8 cellular contexts compared by ENCODE assay signal in genomic region chr4:30718021-30718888, GRCh38. TPM values are rescaled to one million over a fixed set of nuclear protein-coding genes. Genes with fewer than 3 reads are reported as not detected.
DNase-seq lines count a peak whose midpoint lies in the region; ATAC-seq and TF ChIP-seq lines count a peak whose summit lies in the region.

No MANE protein-coding gene starts in this region.

- H3K36me3 ChIP-seq in heart right ventricle = no peaks in the 10 kb centered on the region

- peak overlapping the region; percentile 31 for H3K27ac ChIP-seq in AG04450 (ENCODE audit: low read depth, low read length)
- H3K27ac ChIP-seq in heart right ventricle = peak overlapping the region in 8 of 10 donors; percentile 3 to 87 (median 74)

- peaks cover 5% of the 10 kb centered on the region for H3K9me3 Mint-ChIP-seq in activated T-helper 1 cell treated with anti-CD3 and anti-CD28 coated beads, Interleukin-12 subunit alpha, Interleukin-12 subunit beta, Interleukin-2, Interleukin-4 antibody, amounts not matched to agents 30 ng/mL and 10 ng/mL and 1 ng/mL, durations not matched to agents 14 hours and 24 hours and 36 hours

- H3K4me3 ChIP-seq in AG04450 (ENCODE audit: low read depth, low read length) (peak overlapping the region; percentile 87), heart right ventricle (peak overlapping the region; percentile 32 to 79 (median 58))

- H3K36me3 Mint-ChIP-seq in activated T-helper 1 cell treated with anti-CD3 and anti-CD28 coated beads, Interleukin-12 subunit alpha, Interleukin-12 subunit beta, Interleukin-2, Interleukin-4 antibody, amounts not matched to agents 30 ng/mL and 10 ng/mL and 1 ng/mL, durations not matched to agents 14 hours and 24 hours and 36 hours (ENCODE audit: low read depth) = peaks cover 1% of the 10 kb centered on the region

- CTCF ChIA-PET in AG04450 (lab: Charles Lee) = interaction anchor here (1.1 to 1.4 kb wide), 2 partner anchors 14 to 328 kb away, joined by 3 read pairs; no protein-coding TSS in a partner anchor

- 1 to 3% methylated on average over 45 of the region's 45 CpGs for WGBS in heart right ventricle, 2 donors

- no peak for TF ChIP-seq CTCF in AG04450 (IDR thresholded peaks at IDR 0.05; ENCODE audit: low read depth, low read length)
- TF ChIP-seq CTCF in GM20000 (IDR thresholded peaks at IDR 0.05; ENCODE audit: extremely low read depth, missing control alignments) = no peak
- no peak for TF ChIP-seq CTCF in heart right ventricle (IDR thresholded peaks at IDR 0.05)

- H3K9me3 ChIP-seq in AG04450 (ENCODE audit: control insufficient read depth, insufficient read depth, low read length) (no peaks in the 10 kb centered on the region; the same call in 1 of the 2 replicates), heart right ventricle (no peaks in the 10 kb centered on the region)

- peaks cover 20% of the 10 kb centered on the region for H3K4me1 Mint-ChIP-seq in activated T-helper 1 cell treated with anti-CD3 and anti-CD28 coated beads, Interleukin-12 subunit alpha, Interleukin-12 subunit beta, Interleukin-2, Interleukin-4 antibody, amounts not matched to agents 30 ng/mL and 10 ng/mL and 1 ng/mL, durations not matched to agents 14 hours and 24 hours and 36 hours (ENCODE audit: low read depth)

- DNase-seq in AG04450 (ENCODE audit: low read depth, low spot score) (no peak), GM20000 (ENCODE audit: low spot score) (peak; percentile 22), heart right ventricle (peak; percentile 29 to 47), posterior vena cava (ENCODE audit: low spot score) (peak; percentile 86), middle frontal gyrus (ENCODE audit: extremely low spot score, low spot score) (no peak), pons (ENCODE audit: low spot score) (no peak)
- DNase-seq in activated T-helper 1 cell treated with anti-CD3 and anti-CD28 coated beads, Interleukin-12 subunit alpha, Interleukin-12 subunit beta, Interleukin-2, Interleukin-4 antibody, amounts not matched to agents 30 ng/mL and 10 ng/mL and 1 ng/mL, durations not matched to agents 14 hours and 24 hours and 36 hours (ENCODE audit: low spot score) = no peak
- no peak for DNase-seq in NK-92 treated with Interleukin-12 subunit alpha and Interleukin-12 subunit beta, amount 100 ng/mL, for 24 hours (lab: John Stamatoyannopoulos, UW)

- H3K27me3 Mint-ChIP-seq in activated T-helper 1 cell treated with anti-CD3 and anti-CD28 coated beads, Interleukin-12 subunit alpha, Interleukin-12 subunit beta, Interleukin-2, Interleukin-4 antibody, amounts not matched to agents 30 ng/mL and 10 ng/mL and 1 ng/mL, durations not matched to agents 14 hours and 24 hours and 36 hours (ENCODE audit: insufficient read depth) = peaks cover 38% of the 10 kb centered on the region

- no peaks in the 10 kb centered on the region for H3K27me3 ChIP-seq in AG04450 (ENCODE audit: control insufficient read depth, insufficient read depth, low read length)
- peaks cover 0 to 69% (median 51%) of the 10 kb centered on the region in 7 donors for H3K27me3 ChIP-seq in heart right ventricle

- H3K4me3 Mint-ChIP-seq in activated T-helper 1 cell treated with anti-CD3 and anti-CD28 coated beads, Interleukin-12 subunit alpha, Interleukin-12 subunit beta, Interleukin-2, Interleukin-4 antibody, amounts not matched to agents 30 ng/mL and 10 ng/mL and 1 ng/mL, durations not matched to agents 14 hours and 24 hours and 36 hours = peak overlapping the region; percentile 32

- intact Hi-C loops in activated T-helper 1 cell treated with anti-CD3 and anti-CD28 coated beads, Interleukin-12 subunit alpha, Interleukin-12 subunit beta, Interleukin-2, Interleukin-4 antibody, amounts not matched to agents 30 ng/mL and 10 ng/mL and 1 ng/mL, durations not matched to agents 14 hours and 24 hours and 36 hours (cut with micrococcal nuclease) = no loop called here
- intact Hi-C loops in heart right ventricle (cut with DNase I) (loop anchor here in 6 of 10 donors (10.0 kb wide), 2 partner anchors 957 to 977 kb away; no protein-coding TSS in a partner anchor), posterior vena cava (cut with DNase I) (no loop called here)

- ATAC-seq in heart right ventricle = peak; percentile 7 to 40 (median 19)

- POLR2A ChIA-PET in AG04450 (lab: Yijun Ruan, JAX) = interaction anchor here (0.8 to 1.4 kb wide), 3 partner anchors 129 to 308 kb away, joined by 3 to 10 read pairs (median 4); no protein-coding TSS in a partner anchor

- peaks cover 0 to 45% (median 26%) of the 10 kb centered on the region in 9 donors for H3K4me1 ChIP-seq in heart right ventricle

- peak overlapping the region; percentile 26 for H3K27ac Mint-ChIP-seq in activated T-helper 1 cell treated with anti-CD3 and anti-CD28 coated beads, Interleukin-12 subunit alpha, Interleukin-12 subunit beta, Interleukin-2, Interleukin-4 antibody, amounts not matched to agents 30 ng/mL and 10 ng/mL and 1 ng/mL, durations not matched to agents 14 hours and 24 hours and 36 hours

RNA-seq across cellular contexts. Expression of gene PCDH7, which starts 1.9 kb away (rescaled TPM):
- 18.5 and 20.0 TPM in 2 replicates for polyA plus RNA-seq in AG04450 (2011; rRNA removed)
- 61.6 and 62.8 TPM in 2 replicates for polyA minus RNA-seq in AG04450 (2011; rRNA and poly(A)+ RNA removed)
- not detected in 2 replicates for total RNA-seq in activated T-helper 1 cell treated with anti-CD3 and anti-CD28 coated beads, Interleukin-12 subunit alpha, Interleukin-12 subunit beta, Interleukin-2, Interleukin-4 antibody, amounts not matched to agents 30 ng/mL and 10 ng/mL and 1 ng/mL, durations not matched to agents 14 hours and 24 hours and 36 hours
- total RNA-seq in heart right ventricle = 100 to 1,000 TPM in 4 of 10 donors, 10 to 100 TPM in 6; 13.4 to 164 (median 78.6) TPM
- polyA plus RNA-seq in heart right ventricle = 10 to 100 TPM in 1 of 2 donors, 1 to 10 TPM in 1; 9.4 to 12.2 TPM
- total RNA-seq in posterior vena cava = 100 to 1,000 TPM; 107 to 124 TPM

Comparison
In these comparisons a context has a peak if more than half of its experiments do, and no peak if none do; other contexts are left out.
1. DNase-seq: peak in GM20000 (single experiment), heart right ventricle (2 of 2) and posterior vena cava (single experiment); none in AG04450 (single experiment), activated T-helper 1 cell treated with anti-CD3 and anti-CD28 coated beads, Interleukin-12 subunit alpha, Interleukin-12 subunit beta, Interleukin-2, Interleukin-4 antibody, amounts not matched to agents 30 ng/mL and 10 ng/mL and 1 ng/mL, durations not matched to agents 14 hours and 24 hours and 36 hours (single experiment), middle frontal gyrus (single experiment), NK-92 treated with Interleukin-12 subunit alpha and Interleukin-12 subunit beta, amount 100 ng/mL, for 24 hours (single experiment) and pons (single experiment).
2. RNA of gene PCDH7, which starts 1.9 kb away (total RNA-seq): 107 to 124 TPM in posterior vena cava and 13.4 to 164 TPM in heart right ventricle; not detected in activated T-helper 1 cell treated with anti-CD3 and anti-CD28 coated beads, Interleukin-12 subunit alpha, Interleukin-12 subunit beta, Interleukin-2, Interleukin-4 antibody, amounts not matched to agents 30 ng/mL and 10 ng/mL and 1 ng/mL, durations not matched to agents 14 hours and 24 hours and 36 hours; every median in the first group is over 10 times any median in the second.
3. intact Hi-C loops: an anchor here in heart right ventricle (10.0 kb wide); none called in activated T-helper 1 cell treated with anti-CD3 and anti-CD28 coated beads, Interleukin-12 subunit alpha, Interleukin-12 subunit beta, Interleukin-2, Interleukin-4 antibody, amounts not matched to agents 30 ng/mL and 10 ng/mL and 1 ng/mL, durations not matched to agents 14 hours and 24 hours and 36 hours and posterior vena cava.